Comparison of ENCODE assay signal across 18 cellular contexts in genomic region chr11:32527776-32528175, GRCh38.
"Had no signal": no experiment of that assay in that cellular context is flagged by ENCODE, and none has a peak within 500 bp of the region (broad histone marks: within the 10 kb centered on the region; RNA-seq: fewer than 3 reads in every experiment).

No MANE protein-coding gene starts in this region.

- H3K27ac ChIP-seq: heart right ventricle, parathyroid adenoma, thyroid gland, upper lobe of right lung had no signal

- H3K4me1 ChIP-seq: heart right ventricle, parathyroid adenoma, thyroid gland, upper lobe of right lung had no signal

- DNase-seq: activated CD4-positive, alpha-beta memory T cell treated with anti-CD3 and anti-CD28 coated beads, Interleukin-2, amount 10 ng/mL, durations not matched to agents 7 days and 5 days; activated CD4-positive, alpha-beta T cell treated with anti-CD3 and anti-CD28 coated beads, Interleukin-2, amount 10 ng/mL, durations not matched to agents 24 days and 14 days; activated effector memory CD4-positive, alpha-beta T cell treated with anti-CD3 and anti-CD28 coated beads, Interleukin-2, amount 50 U/mL, for 16 hours; activated naive CD4-positive, alpha-beta T cell treated with anti-CD3 and anti-CD28 coated beads, Interleukin-2, amount 10 ng/mL, durations not matched to agents 7 days and 5 days; cerebellar nuclear complex; cortex of kidney; heart right ventricle; islet precursor cell; left colon; mesenchymal stem cell; naive B cell; stimulated activated CD4-positive, alpha-beta T cell treated with anti-CD3 and anti-CD28 coated beads, Interleukin-12 subunit alpha, Interleukin-12 subunit beta, amount 100 ng/mL, for 4 hours; stimulated activated CD4-positive, alpha-beta T cell treated with anti-CD3 and anti-CD28 coated beads, Interleukin-4, amount 100 ng/mL, for 4 hours; stimulated activated naive CD8-positive, alpha-beta T cell treated with anti-CD3 and anti-CD28 coated beads, Interleukin-15, Interleukin-2, amounts not matched to agents 100 U/mL and 50 U/mL, for 24 hours; T-helper 17 cell; thyroid gland; upper lobe of right lung had no signal

- H3K27ac Mint-ChIP-seq: activated CD4-positive, alpha-beta memory T cell treated with anti-CD3 and anti-CD28 coated beads, Interleukin-2, amount 10 ng/mL, durations not matched to agents 7 days and 5 days; activated CD4-positive, alpha-beta T cell treated with anti-CD3 and anti-CD28 coated beads, Interleukin-2, amount 10 ng/mL, durations not matched to agents 24 days and 14 days; activated naive CD4-positive, alpha-beta T cell treated with anti-CD3 and anti-CD28 coated beads, Interleukin-2, amount 10 ng/mL, durations not matched to agents 7 days and 5 days; naive B cell; T-helper 17 cell had no signal

- H3K4me3 Mint-ChIP-seq: activated CD4-positive, alpha-beta memory T cell treated with anti-CD3 and anti-CD28 coated beads, Interleukin-2, amount 10 ng/mL, durations not matched to agents 7 days and 5 days; activated CD4-positive, alpha-beta T cell treated with anti-CD3 and anti-CD28 coated beads, Interleukin-2, amount 10 ng/mL, durations not matched to agents 24 days and 14 days; activated naive CD4-positive, alpha-beta T cell treated with anti-CD3 and anti-CD28 coated beads, Interleukin-2, amount 10 ng/mL, durations not matched to agents 7 days and 5 days; naive B cell; T-helper 17 cell had no signal

- H3K27me3 Mint-ChIP-seq: activated CD4-positive, alpha-beta memory T cell treated with anti-CD3 and anti-CD28 coated beads, Interleukin-2, amount 10 ng/mL, durations not matched to agents 7 days and 5 days; activated CD4-positive, alpha-beta T cell treated with anti-CD3 and anti-CD28 coated beads, Interleukin-2, amount 10 ng/mL, durations not matched to agents 24 days and 14 days; activated naive CD4-positive, alpha-beta T cell treated with anti-CD3 and anti-CD28 coated beads, Interleukin-2, amount 10 ng/mL, durations not matched to agents 7 days and 5 days had no signal

- H3K27me3 ChIP-seq: heart right ventricle, thyroid gland, upper lobe of right lung had no signal

- H3K36me3 Mint-ChIP-seq: activated naive CD4-positive, alpha-beta T cell treated with anti-CD3 and anti-CD28 coated beads, Interleukin-2, amount 10 ng/mL, durations not matched to agents 7 days and 5 days; naive B cell had no signal

- H3K4me3 ChIP-seq: heart right ventricle, thyroid gland, upper lobe of right lung had no signal

- H3K36me3 ChIP-seq: heart right ventricle, thyroid gland, upper lobe of right lung had no signal

- H3K9me3 Mint-ChIP-seq: activated CD4-positive, alpha-beta memory T cell treated with anti-CD3 and anti-CD28 coated beads, Interleukin-2, amount 10 ng/mL, durations not matched to agents 7 days and 5 days; activated CD4-positive, alpha-beta T cell treated with anti-CD3 and anti-CD28 coated beads, Interleukin-2, amount 10 ng/mL, durations not matched to agents 24 days and 14 days; activated naive CD4-positive, alpha-beta T cell treated with anti-CD3 and anti-CD28 coated beads, Interleukin-2, amount 10 ng/mL, durations not matched to agents 7 days and 5 days had no signal

- H3K9me3 ChIP-seq: thyroid gland, upper lobe of right lung had no signal

- ATAC-seq: heart right ventricle; left colon; stimulated activated naive CD8-positive, alpha-beta T cell treated with anti-CD3 and anti-CD28 coated beads, Interleukin-15, Interleukin-2, amounts not matched to agents 100 U/mL and 50 U/mL, for 24 hours; T-helper 17 cell; upper lobe of right lung had no signal

- H3K4me1 Mint-ChIP-seq: activated CD4-positive, alpha-beta memory T cell treated with anti-CD3 and anti-CD28 coated beads, Interleukin-2, amount 10 ng/mL, durations not matched to agents 7 days and 5 days; activated CD4-positive, alpha-beta T cell treated with anti-CD3 and anti-CD28 coated beads, Interleukin-2, amount 10 ng/mL, durations not matched to agents 24 days and 14 days; activated naive CD4-positive, alpha-beta T cell treated with anti-CD3 and anti-CD28 coated beads, Interleukin-2, amount 10 ng/mL, durations not matched to agents 7 days and 5 days; T-helper 17 cell had no signal
